In the genomic region with DNA sequence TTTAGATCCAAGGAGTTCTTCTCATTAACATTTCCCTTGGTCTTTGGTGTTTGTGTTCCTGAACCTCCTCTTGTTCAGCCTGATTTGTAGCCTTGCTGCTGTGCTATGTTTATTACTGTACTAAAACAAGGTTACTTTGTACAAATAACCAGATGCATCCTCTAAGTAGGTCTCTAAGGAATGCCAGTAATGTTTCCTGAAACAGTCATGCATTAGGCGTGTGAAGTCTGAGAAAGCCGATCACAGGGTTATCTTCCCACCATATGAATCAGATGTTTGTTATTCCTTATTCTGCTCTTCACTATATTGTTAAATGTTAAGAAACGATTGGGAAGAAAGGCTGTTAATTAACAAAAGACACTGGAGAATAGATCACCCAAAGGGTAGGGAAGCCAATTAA, we compare ENCODE assay signal across 15 cellular contexts.
DNase-seq lines count a peak whose midpoint lies in the region; ATAC-seq, FAIRE-seq and TF ChIP-seq lines count a peak whose summit lies in the region.
"Had no signal": no experiment of that assay in that cellular context is flagged by ENCODE, and none has a peak within 500 bp of the region (broad histone marks: within the 10 kb centered on the region; RNA-seq: fewer than 3 reads in every experiment).

No MANE protein-coding gene starts in this region.

- TF ChIP-seq CTCF in HFF-Myc (IDR thresholded peaks at IDR 0.05; ENCODE audit: low read depth, low read length, missing control alignments) (no peak), astrocyte (IDR thresholded peaks at IDR 0.05; ENCODE audit: insufficient read depth, low read depth, low read length) (no peak)
- no peak for TF ChIP-seq CTCF in CD8-positive, alpha-beta T cell (IDR thresholded peaks at IDR 0.05)

- peak overlapping the region; percentile 96 for H3K27ac Mint-ChIP-seq in astrocyte (ENCODE audit: unreplicated experiment)
- no peak overlapping the region for H3K27ac Mint-ChIP-seq in CD8-positive, alpha-beta T cell
- H3K27ac Mint-ChIP-seq: activated CD4-positive, alpha-beta T cell treated with anti-CD3 and anti-CD28 coated beads, Interleukin-2, amount 10 ng/mL, durations not matched to agents 7 days and 5 days had no signal

- intact Hi-C loops in CD8-positive, alpha-beta T cell (cut with DNase I, micrococcal nuclease): no loop called here

- no peak for FAIRE-seq in astrocyte (lab: Jason Lieb, UNC)
- FAIRE-seq: G401.6 had no signal

- H3K27ac ChIP-seq in astrocyte (ENCODE audit: low read depth, low read length): peak overlapping the region; percentile 79
- no peak overlapping the region for H3K27ac ChIP-seq in CD8-positive, alpha-beta T cell (ENCODE audit: low read depth, low read length)
- H3K27ac ChIP-seq: coronary artery had no signal

- H3K4me1 ChIP-seq in astrocyte (ENCODE audit: insufficient read depth, low read length): peaks cover 9% of the 10 kb centered on the region
- no peaks in the 10 kb centered on the region for H3K4me1 ChIP-seq in CD8-positive, alpha-beta T cell (ENCODE audit: insufficient read depth, low read length)

- H4K20me1 ChIP-seq in astrocyte (ENCODE audit: insufficient read depth, low read length): no peaks in the 10 kb centered on the region

- no peak overlapping the region for H3K4me3 Mint-ChIP-seq in astrocyte (ENCODE audit: unreplicated experiment)
- H3K4me3 Mint-ChIP-seq in CD8-positive, alpha-beta T cell: no peak overlapping the region
- H3K4me3 Mint-ChIP-seq: activated CD4-positive, alpha-beta T cell treated with anti-CD3 and anti-CD28 coated beads, Interleukin-2, amount 10 ng/mL, durations not matched to agents 7 days and 5 days had no signal

- no peaks in the 10 kb centered on the region for H3K27me3 ChIP-seq in astrocyte (ENCODE audit: insufficient read depth, low read length)
- no peaks in the 10 kb centered on the region for H3K27me3 ChIP-seq in CD8-positive, alpha-beta T cell (ENCODE audit: insufficient read depth, low read length)

- H3K4me2 ChIP-seq in astrocyte (ENCODE audit: low read length): peak overlapping the region; percentile 80

- peak overlapping the region; percentile 44 for H2AFZ ChIP-seq in astrocyte (ENCODE audit: low read depth, low read length)

- POLR2A ChIA-PET in CD8-positive, alpha-beta T cell (lab: Charles Lee): no interaction called here

- H3K9me3 Mint-ChIP-seq in astrocyte (ENCODE audit: unreplicated experiment): peaks cover 2% of the 10 kb centered on the region
- peaks cover 9% of the 10 kb centered on the region for H3K9me3 Mint-ChIP-seq in CD8-positive, alpha-beta T cell
- H3K9me3 Mint-ChIP-seq: activated CD4-positive, alpha-beta T cell treated with anti-CD3 and anti-CD28 coated beads, Interleukin-2, amount 10 ng/mL, durations not matched to agents 7 days and 5 days had no signal

- H3K36me3 Mint-ChIP-seq in astrocyte (ENCODE audit: low read depth, unreplicated experiment): no peaks in the 10 kb centered on the region
- no peaks in the 10 kb centered on the region for H3K36me3 Mint-ChIP-seq in CD8-positive, alpha-beta T cell

- ATAC-seq in CD8-positive, alpha-beta T cell: no peak

- CTCF ChIA-PET in CD8-positive, alpha-beta T cell (lab: Charles Lee): no interaction called here

- no peak overlapping the region for H3K4me3 ChIP-seq in HFF-Myc (replicated peaks; ENCODE audit: low read depth, low read length)
- H3K4me3 ChIP-seq in astrocyte (ENCODE audit: insufficient read depth, low read depth, low read length): peak overlapping the region; percentile 40
- H3K4me3 ChIP-seq in CD8-positive, alpha-beta T cell (ENCODE audit: low read depth, low read length): no peak overlapping the region
- H3K4me3 ChIP-seq: coronary artery had no signal

- H3K4me1 Mint-ChIP-seq in astrocyte (ENCODE audit: low read depth, unreplicated experiment): peaks cover 24% of the 10 kb centered on the region
- no peaks in the 10 kb centered on the region for H3K4me1 Mint-ChIP-seq in CD8-positive, alpha-beta T cell (ENCODE audit: low read depth)
- H3K4me1 Mint-ChIP-seq: activated CD4-positive, alpha-beta T cell treated with anti-CD3 and anti-CD28 coated beads, Interleukin-2, amount 10 ng/mL, durations not matched to agents 7 days and 5 days had no signal

- no peaks in the 10 kb centered on the region for H3K27me3 Mint-ChIP-seq in astrocyte (ENCODE audit: low read depth, unreplicated experiment)
- H3K27me3 Mint-ChIP-seq in CD8-positive, alpha-beta T cell (ENCODE audit: low read depth): no peaks in the 10 kb centered on the region
- H3K27me3 Mint-ChIP-seq: activated CD4-positive, alpha-beta T cell treated with anti-CD3 and anti-CD28 coated beads, Interleukin-2, amount 10 ng/mL, durations not matched to agents 7 days and 5 days had no signal

- H3K79me2 ChIP-seq in astrocyte (ENCODE audit: insufficient read depth, low read length): no peaks in the 10 kb centered on the region

- peak overlapping the region; percentile 55 for H3K9ac ChIP-seq in astrocyte (ENCODE audit: low read length)

- H3K36me3 ChIP-seq in astrocyte (ENCODE audit: insufficient read depth, low read length): no peaks in the 10 kb centered on the region
- H3K36me3 ChIP-seq in CD8-positive, alpha-beta T cell (ENCODE audit: insufficient read depth, low read length): no peaks in the 10 kb centered on the region

- H3K9me3 ChIP-seq in astrocyte (ENCODE audit: insufficient read depth, low read depth, low read length): no peaks in the 10 kb centered on the region
- no peaks in the 10 kb centered on the region for H3K9me3 ChIP-seq in CD8-positive, alpha-beta T cell (ENCODE audit: low read length)

- DNase-seq in A172 (ENCODE audit: low spot score) (peak; percentile 93), HFF-Myc (ENCODE audit: extremely low read depth, low read depth) (peak; percentile 6), astrocyte (ENCODE audit: low read depth) (peak; percentile 89), glomerular endothelial cell (ENCODE audit: extremely low read depth, low read depth, low spot score) (peak; percentile 92), putamen (ENCODE audit: low spot score) (no peak), iPS-NIHi11 (ENCODE audit: low spot score) (no peak)
- no peak for DNase-seq in CD8-positive, alpha-beta T cell
- DNase-seq in NK-92 treated with Interleukin-12 subunit alpha and Interleukin-12 subunit beta, amount 100 ng/mL, for 24 hours (lab: John Stamatoyannopoulos, UW): no peak
- DNase-seq: activated CD4-positive, alpha-beta T cell treated with anti-CD3 and anti-CD28 coated beads, Interleukin-2, amount 10 ng/mL, durations not matched to agents 7 days and 5 days; hypothalamus; NCI-H146; NCI-H748 treated with DMSO at 0.1 percent for 48 hours; substantia nigra had no signal

Comparison
In these comparisons a context has a peak if more than half of its experiments do, and no peak if none do; other contexts are left out.
1. DNase-seq: peak in A172 (single experiment), HFF-Myc (single experiment), astrocyte (single experiment) and glomerular endothelial cell (single experiment); none in putamen (single experiment), CD8-positive, alpha-beta T cell (0 of 7), iPS-NIHi11 (single experiment) and NK-92 treated with Interleukin-12 subunit alpha and Interleukin-12 subunit beta, amount 100 ng/mL, for 24 hours (single experiment).